ENCODE assay signal across 19 cellular contexts in the genomic region with DNA sequence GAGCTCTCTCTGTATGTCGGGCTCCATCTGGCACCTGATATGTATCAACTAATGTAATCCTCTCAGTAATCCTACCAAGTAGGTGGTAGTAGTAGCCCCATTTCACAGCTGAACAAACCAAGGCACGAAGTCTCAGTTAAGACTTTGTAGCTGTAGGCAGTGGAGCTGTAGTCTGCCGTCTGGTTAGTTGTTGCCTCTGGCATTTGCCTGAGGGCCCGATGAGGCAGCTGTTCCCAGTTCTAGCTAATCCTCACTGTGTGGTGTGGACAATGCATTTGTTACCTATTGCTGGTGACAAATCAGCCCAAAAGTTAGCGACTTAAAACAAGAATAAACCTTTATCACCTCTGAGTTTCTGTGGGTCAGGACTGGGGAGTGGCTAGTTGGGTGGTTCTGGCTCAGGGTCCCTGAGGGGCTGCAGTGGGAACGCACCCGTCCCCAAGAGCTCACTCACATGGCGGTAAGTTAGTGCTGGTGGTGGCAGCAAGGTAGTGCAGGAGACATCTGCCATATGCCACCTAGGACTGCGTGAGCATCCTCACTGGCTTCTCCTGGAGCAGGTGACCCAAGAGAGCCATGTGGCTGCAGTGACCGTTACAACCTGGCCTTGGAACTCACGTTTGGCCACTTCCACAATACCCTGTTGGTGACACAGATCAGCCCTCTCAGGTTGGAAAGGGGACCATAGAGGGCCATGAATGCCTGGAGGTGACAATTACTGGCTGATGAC. TPM values are rescaled to one million over a fixed set of nuclear protein-coding genes. Genes with fewer than 3 reads are reported as not detected.
A peak's percentile ranks its signal among the peaks of the same experiment; 100 is the strongest.
DNase-seq lines count a peak whose midpoint lies in the region; ATAC-seq, FAIRE-seq and TF ChIP-seq lines count a peak whose summit lies in the region.
"Had no signal": no experiment of that assay in that cellular context is flagged by ENCODE, and none has a peak within 500 bp of the region (broad histone marks: within the 10 kb centered on the region; RNA-seq: fewer than 3 reads in every experiment).

No MANE protein-coding gene starts in this region.

- intact Hi-C loops in K562 (cut with micrococcal nuclease) (no loop called here), sigmoid colon (cut with DNase I) (no loop called here)

- 0 out of 2 replicates have a peak, but pooled peaks cover 9% of the 10 kb centered on the region for H4K20me1 ChIP-seq in K562 (replicated peaks; ENCODE audit: control insufficient read depth, insufficient read depth, low read length)

- no peak overlapping the region for H3K27ac ChIP-seq in K562 (ENCODE audit: extremely low read depth, low read depth, low read length)
- no peak overlapping the region for H3K27ac ChIP-seq in sigmoid colon
- H3K27ac ChIP-seq: A549, BLaER1, PC-9, SJCRH30 had no signal

- H3K9ac ChIP-seq in K562 (ENCODE audit: insufficient read depth in 1 of 2, low read depth in 2 of 2, low read length in 2 of 2), result no peak overlapping the region
- H3K9ac ChIP-seq: BLaER1 had no signal

- no peak for TF ChIP-seq POLR2A in K562 (conservative IDR thresholded peaks at IDR 0.05)
- no peak for TF ChIP-seq POLR2A in sigmoid colon (IDR thresholded peaks at IDR 0.05)

- H3K4me3 ChIP-seq in K562 (no peak overlapping the region), sigmoid colon (no peak overlapping the region)
- H3K4me3 ChIP-seq: A549, BLaER1, HAP-1, PC-9, SJCRH30 had no signal

- H3K4me2 ChIP-seq in K562 (ENCODE audit: insufficient read depth, low read length), result no peak overlapping the region
- H3K4me2 ChIP-seq: A549, BLaER1, PC-9 had no signal

- H3K9me1 ChIP-seq in K562 (ENCODE audit: control insufficient read depth, insufficient read depth, low read length), result no peaks in the 10 kb centered on the region

- H3K4me1 ChIP-seq in K562 (replicated peaks in 1 of 2; ENCODE audit: control insufficient read depth in 2 of 2, insufficient read depth in 2 of 2, low read length in 2 of 2) (peaks cover 0 to 5% of the 10 kb centered on the region in 2 experiments; a peak in 3 of 5 replicates), sigmoid colon (peaks cover 0 to 11% (median 4%) of the 10 kb centered on the region in 4 donors)

- TF ChIP-seq RAD21 in K562 (CRISPR knock-in tag; conservative IDR thresholded peaks at IDR 0.05 in 1 of 2, IDR thresholded peaks at IDR 0.05 in 1 of 2), result no peak

- H2AFZ ChIP-seq in K562 (ENCODE audit: low read depth, low read length), result no peak overlapping the region
- H2AFZ ChIP-seq: PC-9 had no signal

- in situ Hi-C loops in K562 (cut with MboI), result no loop called here

- BruUV-seq in K562 (replicated peaks; lab: Mats Ljungman, UMichigan), result no TSS peak

- peak; percentile 9; the same call in 1 of the 3 replicates for ATAC-seq in K562
- ATAC-seq in GM18861 (IDR thresholded peaks at IDR 0.05; ENCODE audit: unreplicated experiment), result no peak
- ATAC-seq in HG02885 (IDR thresholded peaks at IDR 0.05; ENCODE audit: poor library complexity, unreplicated experiment), result no peak
- ATAC-seq: CD8-positive, alpha-beta T cell had no signal

- DNase-seq in NCI-H526 (lab: John Stamatoyannopoulos, UW) (peak; percentile 89 to 90), K562 (ENCODE audit: extremely low read depth in 1 of 4, low spot score in 3 of 4) (no peak), sigmoid colon (peak; percentile 11), islet precursor cell (no peak)
- DNase-seq: Calu3; CD8-positive, alpha-beta T cell; MM.1S; NCI-H1105; NCI-H1694; NCI-H774; PC-9; SJCRH30 had no signal

- no peak for FAIRE-seq in K562 (lab: Jason Lieb, UNC)
- FAIRE-seq: A549, HTR-8/SVneo had no signal

- TF ChIP-seq EP300 in K562 (IDR thresholded peaks at IDR 0.05; ENCODE audit: low read length) (no peak), sigmoid colon (IDR thresholded peaks at IDR 0.05) (no peak)

- H3K27me3 ChIP-seq in K562 (ENCODE audit: control insufficient read depth in 2 of 2, insufficient read depth in 2 of 2, low read length in 2 of 2), result peaks cover 0 to 13% of the 10 kb centered on the region in 2 experiments; a peak in 1 of 5 replicates
- no peaks in the 10 kb centered on the region for H3K27me3 ChIP-seq in sigmoid colon
- H3K27me3 ChIP-seq: BLaER1, SJCRH30 had no signal

- WGBS in K562 (ENCODE audit: insufficient coverage, low coverage, missing lambda C conversion rate), result 49% methylated on average over 10 of the region's 11 CpGs
- WGBS in sigmoid colon, 2 donors, result 94 to 95% methylated on average over 11 of the region's 11 CpGs

- POLR2A ChIA-PET in K562 (lab: Yijun Ruan, JAX), result interaction anchor here (0.7 kb wide), 1 partner anchor 10 kb away, joined by 3 read pairs; no protein-coding TSS in a partner anchor

- peaks cover 6% of the 10 kb centered on the region; the same call in 2 of the 3 replicates for H3K79me2 ChIP-seq in K562 (ENCODE audit: control insufficient read depth, insufficient read depth, low read length)

- CTCF ChIA-PET in K562 (lab: Yijun Ruan, JAX; ENCODE audit: low intra/inter-chr PET ratio), result no interaction called here

- TF ChIP-seq CTCF in GM12873 (IDR thresholded peaks at IDR 0.05; ENCODE audit: insufficient read depth, low read depth, low read length, missing control alignments) (peak; percentile 11), K562 (IDR thresholded peaks at IDR 0.05 in 2 of 3, conservative IDR thresholded peaks at IDR 0.05 in 1 of 3; ENCODE audit: insufficient read depth in 2 of 3, low read depth in 1 of 3, low read length in 3 of 3) (no peak), sigmoid colon (IDR thresholded peaks at IDR 0.05) (no peak)

- H3K9me3 ChIP-seq in K562 (replicated peaks; ENCODE audit: control insufficient read depth, insufficient read depth, low read depth, low read length), result no peaks in the 10 kb centered on the region
- no peaks in the 10 kb centered on the region for H3K9me3 ChIP-seq in sigmoid colon
- H3K9me3 ChIP-seq: A549, BLaER1, HAP-1, SJCRH30 had no signal

- H3K36me3 ChIP-seq in K562 (ENCODE audit: control insufficient read depth, insufficient read depth, low read length), result no peaks in the 10 kb centered on the region; the same call in 2 of the 3 replicates
- H3K36me3 ChIP-seq in sigmoid colon, result peaks cover 0 to 7% (median 0%) of the 10 kb centered on the region in 4 donors

TF ChIP-seq in K562, 482 proteins besides CTCF, POLR2A, EP300 and RAD21:
- TF ChIP-seq HMGXB4 (CRISPR knock-in tag; IDR thresholded peaks at IDR 0.05) (no peak), RBM25 (IDR thresholded peaks at IDR 0.05; ENCODE audit: low read depth, low read length, severe bottlenecking) (peak; percentile 66), ZBTB33 (CRISPR knock-in tag; IDR thresholded peaks at IDR 0.05) (peak; percentile 81)

RNA-seq across cellular contexts. Expression of gene AACS, which starts 5.6 kb away (rescaled TPM):
- 70.2 and 94.5 TPM in 2 replicates for total RNA-seq in K562 (2011; cell fraction: chromatin; rRNA removed; ENCODE audit: low replicate concordance)
- 32.8 and 38.7 TPM in 2 replicates for total RNA-seq in K562 (2011; cell fraction: nucleolus; rRNA removed)
- total RNA-seq in K562 (2011; cell fraction: nucleoplasm; rRNA removed), result 53.8 and 66.5 TPM in 2 replicates
- 5.9 and 8.0 TPM in 2 replicates for total RNA-seq in K562 (2014; rRNA removed)
- 4.3 and 5.5 TPM in 2 replicates for total RNA-seq in K562 (2014; rRNA removed; fragmentation: Illumina TruSeq; extraction: Trizol)
- 4.9 and 6.0 TPM in 2 replicates for total RNA-seq in K562 (2015; rRNA removed; fragmentation: Illumina TruSeq; extraction: Trizol)
- total RNA-seq in K562 (2021), result 13.0 and 13.5 TPM in 2 replicates
- polyA plus RNA-seq in K562 (2011; rRNA removed), result 5.5 and 6.3 TPM in 2 replicates
- polyA plus RNA-seq in K562 (2011; cell fraction: cytosol; rRNA removed), result 4.7 and 6.1 TPM in 2 replicates
- polyA plus RNA-seq in K562 (2011; cell fraction: nucleus; rRNA removed), result 13.1 and 25.4 TPM in 2 replicates
- 8.4 and 12.8 TPM in 2 replicates for polyA plus RNA-seq in K562 (2012)
- polyA plus RNA-seq in K562 (2014; fragmentation: Illumina TruSeq; extraction: Trizol), result 6.2 and 7.5 TPM in 2 replicates
- polyA plus RNA-seq in K562 (2014; fragmentation: Nextera tagmentation; extraction: Ambion mirVana), result 1 to 10 TPM; 2.4 TPM
- 6.7 and 8.0 TPM in 2 replicates for polyA plus RNA-seq in K562 (2014; rRNA removed)
- 9.2 and 16.2 TPM in 2 replicates for polyA minus RNA-seq in K562 (2011; rRNA and poly(A)+ RNA removed)
- 4.3 and 8.6 TPM in 2 replicates for polyA minus RNA-seq in K562 (2011; cell fraction: cytosol; rRNA and poly(A)+ RNA removed)
- 10.0 and 10.8 TPM in 2 replicates for polyA minus RNA-seq in K562 (2011; cell fraction: nucleus; rRNA and poly(A)+ RNA removed)
- 10 to 100 TPM in 2 of 4 donors, 1 to 10 TPM in 2; 8.1 to 12.7 (median 10.1) TPM for total RNA-seq in sigmoid colon
- 10 to 100 TPM; 19.2 to 38.0 (median 34.9) TPM for polyA plus RNA-seq in sigmoid colon

Comparison
In these comparisons a context has a peak if more than half of its experiments do, and no peak if none do; other contexts are left out.
1. DNase-seq: peak in NCI-H526 (2 of 2) and sigmoid colon (single experiment); none in K562 (0 of 4) and islet precursor cell (single experiment).